7 cellular contexts compared by ENCODE assay signal in the genomic region with DNA sequence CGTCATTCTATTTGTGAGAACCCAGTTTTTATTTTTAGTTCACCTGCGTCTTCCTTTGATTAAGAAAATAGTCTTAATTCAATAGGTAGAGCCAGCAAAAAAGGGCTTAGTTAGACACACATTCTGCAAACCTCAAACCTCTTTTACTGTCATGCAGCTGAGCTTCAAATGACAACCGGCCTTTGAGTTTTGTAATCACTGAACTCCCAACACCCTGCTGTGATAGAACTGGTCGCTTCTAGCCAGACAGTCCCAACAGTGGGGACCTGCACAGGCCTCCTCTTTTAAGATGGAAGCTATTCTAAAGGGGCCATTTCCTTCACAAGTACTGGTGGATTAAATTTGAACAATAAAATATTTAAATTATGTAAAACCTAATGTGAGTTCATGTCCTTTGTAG.
DNase-seq lines count a peak whose midpoint lies in the region; ATAC-seq, FAIRE-seq and TF ChIP-seq lines count a peak whose summit lies in the region.
"Not testable (repeated sequence)": the region's sequence is repeated elsewhere in the genome, so short reads cannot be mapped to it uniquely, and the experiment has no call there.

No MANE protein-coding gene starts in this region.

- ATAC-seq in Panc1, result not testable (repeated sequence)
- ATAC-seq in gastrocnemius medialis, result peak; percentile 60 to 81

- FAIRE-seq in H1 (lab: Jason Lieb, UNC), result peak; percentile 80

- H3K9me3 Mint-ChIP-seq in neural progenitor cell, result not testable (repeated sequence)

- not testable (repeated sequence) for TF ChIP-seq RAD21 in H1 (IDR thresholded peaks at IDR 0.05 in 1 of 2, conservative IDR thresholded peaks at IDR 0.05 in 1 of 2; ENCODE audit: low read depth in 2 of 2, low read length in 2 of 2)

- not testable (repeated sequence) for H4K91ac ChIP-seq in H1 (replicated peaks; ENCODE audit: insufficient read length, low read length)

- not testable (repeated sequence) for H3K23ac ChIP-seq in H1 (ENCODE audit: insufficient read length)

- peaks cover 37% of the 10 kb centered on the region for H3K4me1 Mint-ChIP-seq in neural progenitor cell

- not testable (repeated sequence) for H3K4ac ChIP-seq in H1 (replicated peaks; ENCODE audit: insufficient read length, low read depth, low read length)

- CTCF ChIA-PET in Panc1 (lab: Charles Lee), result interaction anchor here (0.7 kb wide), 1 partner anchor 23 kb away, joined by 4 read pairs; no protein-coding TSS in a partner anchor
- CTCF ChIA-PET in H1 (lab: Charles Lee; ENCODE audit: partially characterized antibody), result not testable (repeated sequence)

- not testable (repeated sequence) for H3K27me3 ChIP-seq in Panc1 (ENCODE audit: control insufficient read depth, insufficient read depth, low read length); H1 (replicated peaks in 1 of 4; ENCODE audit: control insufficient read depth in 3 of 4, extremely low read depth in 1 of 4, insufficient read depth in 3 of 4, low read length in 3 of 4); neural progenitor cell; gastrocnemius medialis

- H3K56ac ChIP-seq in H1 (replicated peaks; ENCODE audit: insufficient read length, low read depth, low read length), result not testable (repeated sequence)

- H4K5ac ChIP-seq in H1 (ENCODE audit: insufficient read length, low read depth, low read length), result not testable (repeated sequence)

- H2AFZ ChIP-seq in H1 (ENCODE audit: low read length); neural progenitor cell (replicated peaks): not testable (repeated sequence)

- POLR2A ChIA-PET in Panc1 (lab: Charles Lee); H1 (lab: Charles Lee; ENCODE audit: partially characterized antibody): not testable (repeated sequence)

- not testable (repeated sequence) for TF ChIP-seq POLR2A in NB4 (IDR thresholded peaks at IDR 0.05; ENCODE audit: extremely low read depth, insufficient read length); H1 (IDR thresholded peaks at IDR 0.05; ENCODE audit: control extremely low read depth in 1 of 2, low read depth in 2 of 2, low read length in 2 of 2); gastrocnemius medialis (IDR thresholded peaks at IDR 0.05)

- not testable (repeated sequence) for H2BK12ac ChIP-seq in H1 (ENCODE audit: low read depth, low read length)

- not testable (repeated sequence) for H3K27ac ChIP-seq in Panc1 (ENCODE audit: low read length); H1 (ENCODE audit: low read depth, low read length); neural progenitor cell
- H3K27ac ChIP-seq in gastrocnemius medialis, result peak overlapping the region; percentile 36 to 68 (median 52)

- not testable (repeated sequence) for H3K18ac ChIP-seq in H1 (ENCODE audit: extremely low read depth, low read length)

- H4K20me1 ChIP-seq in H1 (replicated peaks in 1 of 2; ENCODE audit: control insufficient read depth in 1 of 2, insufficient read depth in 2 of 2, low read length in 2 of 2); neural progenitor cell (ENCODE audit: low read depth): not testable (repeated sequence)

- not testable (repeated sequence) for H3K14ac ChIP-seq in H1 (ENCODE audit: insufficient read length)

- H4K8ac ChIP-seq in H1 (ENCODE audit: extremely low read depth, insufficient read depth, low read length), result not testable (repeated sequence)

- H2BK120ac ChIP-seq in H1 (replicated peaks; ENCODE audit: low read depth, low read length), result not testable (repeated sequence)

- not testable (repeated sequence) for H3K9ac ChIP-seq in H1 (replicated peaks in 1 of 4; ENCODE audit: extremely low read depth in 1 of 4, low read depth in 3 of 4, low read length in 3 of 4); neural progenitor cell

- H3K4me2 ChIP-seq in H1 (ENCODE audit: insufficient read depth in 1 of 2, low read depth in 2 of 2, low read length in 2 of 2), result not testable (repeated sequence)
- peak overlapping the region; percentile 47 for H3K4me2 ChIP-seq in neural progenitor cell

- not testable (repeated sequence) for H3K36me3 ChIP-seq in Panc1 (ENCODE audit: control insufficient read depth, insufficient read depth, low read length); H1 (ENCODE audit: control insufficient read depth in 2 of 4, insufficient read depth in 4 of 4, low read length in 3 of 4); neural progenitor cell; gastrocnemius medialis

- H2BK15ac ChIP-seq in H1 (ENCODE audit: low read length), result not testable (repeated sequence)

- H3K4me3 Mint-ChIP-seq in neural progenitor cell, result not testable (repeated sequence)

- H2AK5ac ChIP-seq in H1 (ENCODE audit: low read depth, low read length), result not testable (repeated sequence)

- H2BK20ac ChIP-seq in H1 (ENCODE audit: low read length), result not testable (repeated sequence)

- not testable (repeated sequence) for H3K4me3 ChIP-seq in NB4 (ENCODE audit: low read depth, low read length); Panc1 (ENCODE audit: low read depth in 2 of 2, low read length in 2 of 2); H1 (ENCODE audit: extremely low read depth in 1 of 4, insufficient read depth in 2 of 4, low read depth in 3 of 4, low read length in 4 of 4); neural progenitor cell; gastrocnemius medialis

- not testable (repeated sequence) for H3K36me3 Mint-ChIP-seq in neural progenitor cell

- intact Hi-C loops in Panc1 (cut with micrococcal nuclease; ENCODE audit: unreplicated experiment); gastrocnemius medialis (cut with DNase I; ENCODE audit: low total_unique reads): not testable (repeated sequence)

- not testable (repeated sequence) for H3K23me2 ChIP-seq in H1 (ENCODE audit: low read depth, low read length)

- BruUV-seq in Panc1 (replicated peaks; lab: Mats Ljungman, UMichigan), result TSS peak; percentile 34

- H3K79me2 ChIP-seq in H1 (ENCODE audit: control insufficient read depth in 1 of 2, insufficient read depth in 2 of 2, low read length in 2 of 2); neural progenitor cell (ENCODE audit: low read depth): not testable (repeated sequence)

- in situ Hi-C loops in Panc1 (cut with HindIII; ENCODE audit: low pct_unique_long_range_greater_than_20kb, low sequenced_read_pairs); gastrocnemius medialis (cut with MboI; ENCODE audit: low sequenced_read_pairs in 4 of 4): not testable (repeated sequence)

- WGBS in H1 (ENCODE audit: extremely low coverage in 1 of 2, insufficient coverage in 1 of 2, insufficient read length in 1 of 2, insufficient replicate concordance in 2 of 2, low coverage in 1 of 2, low lambda C conversion rate in 2 of 2, missing lambda C conversion rate in 1 of 2), 2 experiments, result 88% methylated on average over 4 of the region's 4 CpGs; no CpG with 5 or more reads in 1 of the 2 experiments

- peak; percentile 92 for DNase-seq in NB4 (ENCODE audit: low read depth)
- peak; percentile 41 for DNase-seq in NCI-H2107 treated with DMSO at 0.1 percent for 48 hours (lab: John Stamatoyannopoulos, UW; ENCODE audit: unreplicated experiment)
- DNase-seq in NCI-H345 treated with DMSO at 0.1 percent for 48 hours (lab: John Stamatoyannopoulos, UW; ENCODE audit: unreplicated experiment), result peak; percentile 10
- DNase-seq in Panc1 (ENCODE audit: low read depth, low spot score); H1 (ENCODE audit: low read depth in 1 of 2, low spot score in 2 of 2); gastrocnemius medialis: not testable (repeated sequence)
- DNase-seq in neural progenitor cell (ENCODE audit: low spot score), result peak; percentile 44

- H3K27ac Mint-ChIP-seq in neural progenitor cell, result not testable (repeated sequence)

- H3K79me1 ChIP-seq in H1 (ENCODE audit: low read depth, low read length), result not testable (repeated sequence)

- TF ChIP-seq EP300 in H1 (IDR thresholded peaks at IDR 0.05; ENCODE audit: borderline replicate concordance in 1 of 2, low read depth in 2 of 2, low read length in 2 of 2), result not testable (repeated sequence)

- not testable (repeated sequence) for H3K27me3 Mint-ChIP-seq in neural progenitor cell (ENCODE audit: insufficient read depth, low read depth)

- not testable (repeated sequence) for H3K4me1 ChIP-seq in Panc1 (ENCODE audit: control insufficient read depth, insufficient read depth, low read length); H1 (replicated peaks in 1 of 4; ENCODE audit: control insufficient read depth in 3 of 4, insufficient read depth in 4 of 4, low read length in 3 of 4); neural progenitor cell
- peaks cover 24 to 44% of the 10 kb centered on the region in 2 donors for H3K4me1 ChIP-seq in gastrocnemius medialis

- TF ChIP-seq CTCF in NB4 (IDR thresholded peaks at IDR 0.05; ENCODE audit: low read depth, low read length); Panc1 (IDR thresholded peaks at IDR 0.05); H1 (IDR thresholded peaks at IDR 0.05; ENCODE audit: control extremely low read depth in 1 of 3, insufficient read depth in 1 of 3, low read depth in 1 of 3, low read length in 3 of 3); neural progenitor cell (IDR thresholded peaks at IDR 0.05); gastrocnemius medialis (IDR thresholded peaks at IDR 0.05 in 4 of 5, conservative IDR thresholded peaks at IDR 0.05 in 1 of 5): not testable (repeated sequence)

- H3K9me3 ChIP-seq in Panc1 (ENCODE audit: control insufficient read depth, insufficient read depth, low read depth, low read length); H1 (ENCODE audit: insufficient read depth in 2 of 2, low read depth in 1 of 2, low read length in 1 of 2); neural progenitor cell (ENCODE audit: low read depth); gastrocnemius medialis: not testable (repeated sequence)

- H3F3A ChIP-seq in neural progenitor cell (ENCODE audit: low read depth), result not testable (repeated sequence)

- H2BK5ac ChIP-seq in H1 (ENCODE audit: low read depth, low read length), result not testable (repeated sequence)
